In the genomic region with DNA sequence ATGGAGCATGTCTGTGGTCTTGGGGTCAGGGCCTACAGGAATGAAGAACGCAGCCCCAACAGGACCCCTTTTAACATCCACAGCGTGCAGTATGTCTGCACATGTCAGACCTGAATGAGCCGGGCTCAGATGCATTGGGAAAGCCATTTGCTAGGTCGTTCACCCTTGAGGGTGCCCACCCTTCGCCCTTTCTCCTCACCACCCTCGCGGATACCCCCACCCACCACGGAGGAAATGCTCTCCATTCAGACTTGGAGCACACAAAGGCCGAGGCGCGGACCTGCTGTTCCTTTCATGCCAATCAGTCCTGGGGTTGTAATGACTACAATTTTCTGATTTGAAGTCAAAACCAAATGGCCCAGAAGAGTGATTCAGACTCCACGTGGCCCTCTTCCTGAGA, we compare ENCODE assay signal across 27 cellular contexts.
"Had no signal": no experiment of that assay in that cellular context is flagged by ENCODE, and none has a peak within 500 bp of the region (broad histone marks: within the 10 kb centered on the region; RNA-seq: fewer than 3 reads in every experiment).

No MANE protein-coding gene starts in this region.

- H3K36me3 ChIP-seq: MG63 had no signal

- H3K4me2 ChIP-seq: KMS-11 had no signal

- H3K9ac ChIP-seq: KMS-11 had no signal

- H3K9me3 ChIP-seq: MG63 had no signal

- H3K27ac Mint-ChIP-seq: activated CD4-positive, alpha-beta memory T cell treated with anti-CD3 and anti-CD28 coated beads, Interleukin-2, amount 10 ng/mL, durations not matched to agents 7 days and 5 days; activated CD4-positive, alpha-beta T cell treated with anti-CD3 and anti-CD28 coated beads for 36 hours; activated naive CD4-positive, alpha-beta T cell treated with anti-CD3 and anti-CD28 coated beads, Interleukin-2, amount 10 ng/mL, durations not matched to agents 7 days and 5 days; activated naive CD8-positive, alpha-beta T cell treated with anti-CD3 and anti-CD28 coated beads for 36 hours; activated T-helper 17 cell treated with anti-CD3 and anti-CD28 coated beads, Interleukin-2, amount 50 U/mL, for 72 hours; T-cell had no signal

- DNase-seq: activated CD4-positive, alpha-beta memory T cell treated with anti-CD3 and anti-CD28 coated beads, Interleukin-2, amount 10 ng/mL, durations not matched to agents 7 days and 5 days; activated CD4-positive, alpha-beta T cell treated with anti-CD3 and anti-CD28 coated beads for 36 hours; activated CD4-positive, alpha-beta T cell treated with anti-CD3 and anti-CD28 coated beads, Interleukin-2, amount 50 U/mL, for 1 hour; activated gamma-delta T cell treated with Interleukin-2 at 50 U/mL for 16 hours; activated naive CD8-positive, alpha-beta T cell treated with anti-CD3 and anti-CD28 coated beads for 36 hours; activated T-cell treated with anti-CD3 and anti-CD28 coated beads for 4 hours; activated T-cell treated with anti-CD3 and anti-CD28 coated beads, Interleukin-2, amount 50 U/mL, for 48 hours; anterior cingulate cortex; cerebellar nuclear complex; MG63; MV-4-11; NCI-H1105; NCI-H1436; NCI-H1694 treated with DMSO at 0.1 percent for 48 hours; NCI-H2029 treated with DMSO at 0.1 percent for 48 hours; NCI-H226; NCI-H510A; OCI-M1; RPMI8226; T-cell; T-helper 2 cell; T1000 had no signal

- H3K27me3 Mint-ChIP-seq: activated naive CD8-positive, alpha-beta T cell treated with anti-CD3 and anti-CD28 coated beads for 36 hours had no signal

- H3K4me1 Mint-ChIP-seq: activated CD4-positive, alpha-beta memory T cell treated with anti-CD3 and anti-CD28 coated beads, Interleukin-2, amount 10 ng/mL, durations not matched to agents 7 days and 5 days; activated CD4-positive, alpha-beta T cell treated with anti-CD3 and anti-CD28 coated beads for 36 hours; activated naive CD4-positive, alpha-beta T cell treated with anti-CD3 and anti-CD28 coated beads, Interleukin-2, amount 10 ng/mL, durations not matched to agents 7 days and 5 days; activated naive CD8-positive, alpha-beta T cell treated with anti-CD3 and anti-CD28 coated beads for 36 hours; activated T-helper 17 cell treated with anti-CD3 and anti-CD28 coated beads, Interleukin-2, amount 50 U/mL, for 72 hours; T-cell had no signal

- H3K4me3 ChIP-seq: MG63, SK-N-MC had no signal

- H3K36me3 Mint-ChIP-seq: activated naive CD4-positive, alpha-beta T cell treated with anti-CD3 and anti-CD28 coated beads, Interleukin-2, amount 10 ng/mL, durations not matched to agents 7 days and 5 days; activated naive CD8-positive, alpha-beta T cell treated with anti-CD3 and anti-CD28 coated beads for 36 hours; T-cell had no signal

- H3K9me3 Mint-ChIP-seq: activated CD4-positive, alpha-beta memory T cell treated with anti-CD3 and anti-CD28 coated beads, Interleukin-2, amount 10 ng/mL, durations not matched to agents 7 days and 5 days; activated naive CD4-positive, alpha-beta T cell treated with anti-CD3 and anti-CD28 coated beads, Interleukin-2, amount 10 ng/mL, durations not matched to agents 7 days and 5 days; activated naive CD8-positive, alpha-beta T cell treated with anti-CD3 and anti-CD28 coated beads for 36 hours; activated T-helper 17 cell treated with anti-CD3 and anti-CD28 coated beads, Interleukin-2, amount 50 U/mL, for 72 hours; T-cell had no signal

- H3K4me3 Mint-ChIP-seq: activated CD4-positive, alpha-beta memory T cell treated with anti-CD3 and anti-CD28 coated beads, Interleukin-2, amount 10 ng/mL, durations not matched to agents 7 days and 5 days; activated CD4-positive, alpha-beta T cell treated with anti-CD3 and anti-CD28 coated beads for 36 hours; activated naive CD4-positive, alpha-beta T cell treated with anti-CD3 and anti-CD28 coated beads, Interleukin-2, amount 10 ng/mL, durations not matched to agents 7 days and 5 days; activated naive CD8-positive, alpha-beta T cell treated with anti-CD3 and anti-CD28 coated beads for 36 hours; activated T-helper 17 cell treated with anti-CD3 and anti-CD28 coated beads, Interleukin-2, amount 50 U/mL, for 72 hours; T-cell had no signal

- H3K27me3 ChIP-seq: MG63 had no signal

- H3K27ac ChIP-seq: KMS-11, SK-N-MC, VCaP had no signal
